ENCODE assay signal across 23 cellular contexts in the genomic region with DNA sequence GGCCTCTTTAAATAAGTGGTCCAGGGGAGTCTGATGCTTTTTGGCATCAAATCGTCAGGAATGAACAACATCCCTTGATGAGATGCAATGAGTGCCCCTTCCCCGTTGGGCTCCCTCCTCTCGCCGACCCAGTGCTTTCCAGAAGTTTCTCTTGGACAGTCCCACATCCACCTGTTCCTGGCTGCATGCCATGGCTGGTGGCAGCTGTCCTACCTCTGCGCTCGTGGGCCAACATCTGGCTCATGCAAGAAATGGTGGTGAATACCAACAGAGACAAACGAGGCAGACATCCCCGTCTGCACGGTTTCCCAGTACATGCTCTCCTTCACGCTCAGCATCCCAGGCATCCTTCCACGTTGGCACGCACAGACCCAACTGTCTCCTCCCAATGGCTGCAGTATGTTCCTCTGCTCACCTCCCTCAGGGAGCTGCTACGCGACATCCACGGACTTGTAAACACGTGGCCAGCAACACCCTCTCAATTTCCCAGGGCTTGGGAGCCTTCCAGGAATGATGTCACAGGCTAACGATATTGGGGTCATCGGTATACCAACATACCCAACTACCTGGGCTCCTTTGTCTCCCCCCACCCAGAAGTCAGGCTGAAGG. TPM values are rescaled to one million over a fixed set of nuclear protein-coding genes. Genes with fewer than 3 reads are reported as not detected.
"Had no signal": no experiment of that assay in that cellular context is flagged by ENCODE, and none has a peak within 500 bp of the region (broad histone marks: within the 10 kb centered on the region; RNA-seq: fewer than 3 reads in every experiment).

No MANE protein-coding gene starts in this region.

- ATAC-seq: naive thymus-derived CD8-positive, alpha-beta T cell; sciatic nerve had no signal

- H3K27me3 Mint-ChIP-seq: naive thymus-derived CD8-positive, alpha-beta T cell; progenitor cell of endocrine pancreas had no signal

- DNase-seq: dorsolateral prefrontal cortex; effector CD4-positive, alpha-beta T cell; mesenchymal stem cell; midbrain; naive thymus-derived CD8-positive, alpha-beta T cell; nephron progenitor cell; occipital lobe; stimulated activated CD4-positive, alpha-beta T cell treated with anti-CD3 and anti-CD28 coated beads, Interleukin-12 subunit alpha, Interleukin-12 subunit beta, amount 100 ng/mL, for 4 hours; stimulated activated CD4-positive, alpha-beta T cell treated with anti-CD3 and anti-CD28 coated beads, Interleukin-1b, Interleukin-23, amount 100 ng/mL, for 48 hours; stimulated activated CD4-positive, alpha-beta T cell treated with anti-CD3 and anti-CD28 coated beads, Interleukin-4, amount 100 ng/mL, for 1 hour; stimulated activated CD8-positive, alpha-beta memory T cell treated with anti-CD3 and anti-CD28 coated beads, Interleukin-4, amount 100 ng/mL, for 48 hours; stimulated activated naive CD4-positive, alpha-beta T cell treated with Interleukin-2 at 50 U/mL for 16 hours; stomach; thyroid gland; trophoblast cell had no signal

- H3K9me3 ChIP-seq: stomach, thyroid gland, vagina had no signal

- H2AFZ ChIP-seq: parathyroid adenoma had no signal

- H3K27me3 ChIP-seq: dorsolateral prefrontal cortex, stomach, thyroid gland, vagina had no signal

- H3K4me1 ChIP-seq: parathyroid adenoma, stomach, vagina had no signal

- FAIRE-seq: colon, frontal cortex, keratinocyte had no signal

- H3K36me3 ChIP-seq: stomach, thyroid gland, vagina had no signal

- H3K9ac ChIP-seq: parathyroid adenoma had no signal

- H3K4me2 ChIP-seq: smooth muscle cell had no signal

- H3K4me1 Mint-ChIP-seq: naive thymus-derived CD8-positive, alpha-beta T cell; nephron progenitor cell had no signal

- H3K27ac ChIP-seq: dorsolateral prefrontal cortex, parathyroid adenoma, stomach, thyroid gland, vagina had no signal

- H3K4me3 ChIP-seq: dorsolateral prefrontal cortex, smooth muscle cell, stomach, thyroid gland, vagina had no signal

- H3K27ac Mint-ChIP-seq: naive thymus-derived CD8-positive, alpha-beta T cell; progenitor cell of endocrine pancreas had no signal

- H3K9me3 Mint-ChIP-seq: naive thymus-derived CD8-positive, alpha-beta T cell; nephron progenitor cell had no signal

- H3K4me3 Mint-ChIP-seq: naive thymus-derived CD8-positive, alpha-beta T cell; nephron progenitor cell had no signal

RNA-seq across cellular contexts. Expression of gene PPP1R3G, which starts 37.5 kb away (rescaled TPM):
- polyA plus RNA-seq: naive thymus-derived CD8-positive, alpha-beta T cell had no signal
